In genomic region chr2:178279636-178280035, GRCh38 we compare ENCODE assay signal across 12 cellular contexts.
DNase-seq lines count a peak whose midpoint lies in the region; ATAC-seq and TF ChIP-seq lines count a peak whose summit lies in the region.
"Had no signal": no experiment of that assay in that cellular context is flagged by ENCODE, and none has a peak within 500 bp of the region (broad histone marks: within the 10 kb centered on the region; RNA-seq: fewer than 3 reads in every experiment).

No MANE protein-coding gene starts in this region.

- no peaks in the 10 kb centered on the region for H3K9me2 ChIP-seq in GM23248 (ENCODE audit: insufficient read depth)

- WGBS in GM23248 (ENCODE audit: low coverage in 1 of 2, low lambda C conversion rate in 2 of 2, missing lambda C conversion rate in 2 of 2), 2 experiments, result 94 to 95% methylated on average over 10 of the region's 10 CpGs
- no CpG with 5 or more reads among the region's 10 CpGs for WGBS in neuronal stem cell (ENCODE audit: extremely low coverage in 2 of 2, insufficient read length in 2 of 2, insufficient replicate concordance in 1 of 2), 2 donors

- H3K36me3 ChIP-seq in GM23248 (ENCODE audit: low read depth) (no peaks in the 10 kb centered on the region), neuronal stem cell (replicated peaks in 1 of 2; ENCODE audit: control insufficient read depth in 2 of 2, insufficient read depth in 2 of 2, low read length in 2 of 2) (no peaks in the 10 kb centered on the region)

- peak overlapping the region; percentile 36 for H3K9ac ChIP-seq in GM23248
- H3K9ac ChIP-seq in neuronal stem cell (ENCODE audit: low read depth, low read length, poor library complexity), result no peak overlapping the region

- no peak overlapping the region for H3K4ac ChIP-seq in neuronal stem cell (ENCODE audit: low read length)

- CTCF ChIA-PET in RWPE1 (lab: Yijun Ruan, JAX), result interaction anchor here (0.6 to 1.5 kb wide), 5 partner anchors 23 to 148 kb away, joined by 3 to 10 read pairs (median 3); no protein-coding TSS in a partner anchor

- in situ Hi-C loops in GM23248 (cut with MboI), result no loop called here

- DNase-seq in GM23248 (no peak), RWPE1 (ENCODE audit: low spot score) (no peak), neuronal stem cell (ENCODE audit: low spot score) (no peak)
- no peak for DNase-seq in activated CD4-positive, alpha-beta T cell treated with anti-CD3 and anti-CD28 coated beads, Interleukin-2, amount 50 U/mL, for 48 hours
- DNase-seq: NCI-H1105 treated with DMSO at 0.1 percent for 48 hours, NCI-H187, NCI-H774 had no signal

- H3F3A ChIP-seq in GM23248 (ENCODE audit: insufficient read depth), result peaks cover 21% of the 10 kb centered on the region

- H3K4me3 ChIP-seq in GM23248 (peak overlapping the region; percentile 34; the same call in 1 of the 2 replicates), neuronal stem cell (ENCODE audit: low read length in 2 of 2) (no peak overlapping the region)
- H3K4me3 ChIP-seq: A549 had no signal

- H2BK15ac ChIP-seq in neuronal stem cell (ENCODE audit: low read length), result no peak overlapping the region

- no peaks in the 10 kb centered on the region for H3K79me1 ChIP-seq in neuronal stem cell (ENCODE audit: low read depth, low read length)

- H3K4me1 ChIP-seq in GM23248 (ENCODE audit: insufficient read depth), result peaks cover 38% of the 10 kb centered on the region
- H3K4me1 ChIP-seq in neuronal stem cell (ENCODE audit: control insufficient read depth in 2 of 2, insufficient read depth in 1 of 2, low read depth in 1 of 2, low read length in 2 of 2), result peaks cover 4 to 13% of the 10 kb centered on the region in 2 donors

- no peak overlapping the region for H4K8ac ChIP-seq in neuronal stem cell (ENCODE audit: low read depth, low read length)

- H3K27me3 ChIP-seq in GM23248 (replicated peaks; ENCODE audit: insufficient read depth), result no peaks in the 10 kb centered on the region
- no peaks in the 10 kb centered on the region for H3K27me3 ChIP-seq in neuronal stem cell (ENCODE audit: control insufficient read depth in 3 of 3, insufficient read depth in 3 of 3, low read depth in 1 of 3, low read length in 3 of 3)

- no peak overlapping the region for H4K91ac ChIP-seq in neuronal stem cell (ENCODE audit: low read depth, low read length, poor library complexity)

- H2AFZ ChIP-seq in GM23248 (no peak overlapping the region), neuronal stem cell (ENCODE audit: low read length) (no peak overlapping the region)

- POLR2A ChIA-PET in RWPE1 (lab: Yijun Ruan, JAX; ENCODE audit: low non-redundant PET), result no interaction called here

- H4K20me1 ChIP-seq in GM23248 (ENCODE audit: insufficient read depth), result no peaks in the 10 kb centered on the region

- ATAC-seq in esophagus mucosa, result peak; percentile 7
- no peak for ATAC-seq in HG03342 (IDR thresholded peaks at IDR 0.05; ENCODE audit: unreplicated experiment)
- no peak for ATAC-seq in HG02588 (IDR thresholded peaks at IDR 0.05; ENCODE audit: unreplicated experiment)
- ATAC-seq in HG02759 (IDR thresholded peaks at IDR 0.05; ENCODE audit: unreplicated experiment), result no peak

- no peak overlapping the region for H3K14ac ChIP-seq in neuronal stem cell (ENCODE audit: low read length)

- no peak overlapping the region for H3K23ac ChIP-seq in neuronal stem cell (ENCODE audit: low read depth, low read length, poor library complexity)

- H2BK120ac ChIP-seq in neuronal stem cell (ENCODE audit: low read depth, low read length), result no peak overlapping the region

- no peak overlapping the region for H2BK12ac ChIP-seq in neuronal stem cell (ENCODE audit: low read length)

- no peak for TF ChIP-seq CTCF in RWPE1 (conservative IDR thresholded peaks at IDR 0.05; ENCODE audit: low read depth)

- no peaks in the 10 kb centered on the region for H3K79me2 ChIP-seq in GM23248 (ENCODE audit: insufficient read depth)

- H2BK5ac ChIP-seq in neuronal stem cell (ENCODE audit: low read length), result no peak overlapping the region

- no peaks in the 10 kb centered on the region for H3K9me3 ChIP-seq in GM23248 (ENCODE audit: low read depth)
- no peaks in the 10 kb centered on the region for H3K9me3 ChIP-seq in neuronal stem cell (replicated peaks in 1 of 2; ENCODE audit: control insufficient read depth in 2 of 2, insufficient read depth in 1 of 2, low read depth in 1 of 2, low read length in 2 of 2)
- H3K9me3 ChIP-seq: A549 had no signal

- peak overlapping the region; percentile 45 for H3K18ac ChIP-seq in neuronal stem cell (ENCODE audit: low read length)

- H2AK5ac ChIP-seq in neuronal stem cell (ENCODE audit: low read depth, low read length), result no peak overlapping the region

- H3K4me2 ChIP-seq in GM23248 (ENCODE audit: unreplicated experiment) (peak overlapping the region; percentile 27), neuronal stem cell (ENCODE audit: insufficient read depth, low read length, poor library complexity, severe bottlenecking) (no peak overlapping the region)

- H3K27ac ChIP-seq in GM23248 (peak overlapping the region; percentile 85), RWPE1 (peak overlapping the region; percentile 75), neuronal stem cell (replicated peaks; ENCODE audit: low read length) (peak overlapping the region; percentile 92)
- H3K27ac ChIP-seq: A549 had no signal
